ENCODE assay signal across 24 cellular contexts in the genomic region with DNA sequence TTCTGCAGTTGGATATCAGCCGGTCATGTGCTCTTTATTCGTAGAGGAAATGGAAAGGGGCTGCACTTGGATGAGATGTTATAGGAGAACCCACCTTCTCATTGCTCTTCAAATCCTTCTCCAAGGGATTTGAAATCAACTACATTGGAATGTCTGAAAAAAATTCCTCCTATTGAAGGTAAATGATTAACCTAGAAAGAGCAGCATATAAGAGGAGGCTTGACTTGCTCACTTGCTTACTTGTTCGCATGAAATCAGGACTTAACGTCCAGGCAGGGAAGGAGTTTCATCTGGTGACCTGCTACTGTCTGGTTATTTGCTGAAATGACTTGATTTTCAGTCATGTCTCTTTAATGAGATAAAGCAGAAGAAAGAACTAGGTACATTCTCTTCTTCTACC.
"Had no signal": no experiment of that assay in that cellular context is flagged by ENCODE, and none has a peak within 500 bp of the region (broad histone marks: within the 10 kb centered on the region; RNA-seq: fewer than 3 reads in every experiment).

No MANE protein-coding gene starts in this region.

- H3K4me1 ChIP-seq: parathyroid adenoma, psoas muscle, transverse colon had no signal

- H3K36me3 ChIP-seq: ascending aorta, heart left ventricle, spleen, transverse colon, WERI-Rb-1 had no signal

- H3K9me3 ChIP-seq: ascending aorta, heart left ventricle, psoas muscle, spleen, testis, transverse colon had no signal

- H3K9ac ChIP-seq: parathyroid adenoma had no signal

- H3K27me3 ChIP-seq: ascending aorta, heart left ventricle, testis, transverse colon had no signal

- H3K4me3 ChIP-seq: ascending aorta, heart left ventricle, psoas muscle, spleen, testis, transverse colon had no signal

- DNase-seq: activated CD4-positive, alpha-beta memory T cell treated with anti-CD3 and anti-CD28 coated beads for 36 hours; activated CD4-positive, alpha-beta T cell treated with anti-CD3 and anti-CD28 coated beads, Interleukin-2, amount 10 ng/mL, durations not matched to agents 24 days and 14 days; activated CD8-positive, alpha-beta memory T cell treated with anti-CD3 and anti-CD28 coated beads, Interleukin-2, amount 50 U/mL, for 4 hours; activated effector memory CD4-positive, alpha-beta T cell treated with anti-CD3 and anti-CD28 coated beads, Interleukin-2, amount 50 U/mL, for 16 hours; activated naive CD4-positive, alpha-beta T cell treated with anti-CD3 and anti-CD28 coated beads for 36 hours; activated naive CD8-positive, alpha-beta T cell treated with anti-CD3 and anti-CD28 coated beads for 36 hours; activated T-cell treated with anti-CD3 and anti-CD28 coated beads, Interleukin-2, amount 50 U/mL, for 1 hour; cortex of kidney; effector memory CD8-positive, alpha-beta T cell; heart left ventricle; mammary epithelial cell; naive B cell; psoas muscle; right cardiac atrium; spleen; stimulated activated CD4-positive, alpha-beta T cell treated with anti-CD3 and anti-CD28 coated beads, Interleukin-2, amount 100 ng/mL, for 48 hours; stimulated activated naive CD8-positive, alpha-beta T cell treated with anti-CD3 and anti-CD28 coated beads, Interleukin-15, Interleukin-2, amounts not matched to agents 100 U/mL and 50 U/mL, for 24 hours; T-helper 17 cell; T1000; testis; transverse colon; WERI-Rb-1 had no signal

- H2AFZ ChIP-seq: parathyroid adenoma had no signal

- H3K27ac ChIP-seq: ascending aorta, heart left ventricle, parathyroid adenoma, psoas muscle, spleen, testis, transverse colon, WERI-Rb-1 had no signal
